8 cellular contexts compared by ENCODE assay signal in genomic region chr6:79079425-79080130, GRCh38. TPM values are rescaled to one million over a fixed set of nuclear protein-coding genes. Genes with fewer than 3 reads are reported as not detected.
DNase-seq lines count a peak whose midpoint lies in the region; ATAC-seq, FAIRE-seq and TF ChIP-seq lines count a peak whose summit lies in the region.

No MANE protein-coding gene starts in this region.

- DNase-seq in CD8-positive, alpha-beta memory T cell = no peak
- DNase-seq in KBM-7 (peak; percentile 19), astrocyte (ENCODE audit: low read depth) (peak; percentile 27), right lobe of liver (no peak), urothelium cell line (ENCODE audit: low spot score) (peak; percentile 3), NCI-H524 treated with DMSO at 0.1 percent for 48 hours (lab: John Stamatoyannopoulos, UW) (no peak), GF-D8 (lab: John Stamatoyannopoulos, UW) (no peak)

- peaks cover 27% of the 10 kb centered on the region for H3K4me1 ChIP-seq in CD8-positive, alpha-beta memory T cell (ENCODE audit: insufficient read depth, low read length)
- H3K4me1 ChIP-seq in astrocyte (ENCODE audit: insufficient read depth, low read length) = no peaks in the 10 kb centered on the region
- peaks cover 0 to 6% (median 0%) of the 10 kb centered on the region in 4 donors for H3K4me1 ChIP-seq in right lobe of liver

- peak overlapping the region; percentile 91 for H3K4me3 ChIP-seq in CD8-positive, alpha-beta memory T cell (ENCODE audit: low read length)
- H3K4me3 ChIP-seq in astrocyte (ENCODE audit: insufficient read depth, low read depth, low read length) (peak overlapping the region; percentile 96), right lobe of liver (peak overlapping the region; percentile 70 to 81 (median 78))

- FAIRE-seq in astrocyte (lab: Jason Lieb, UNC) = no peak
- FAIRE-seq in urothelium cell line (lab: Jason Lieb, UNC) = no peak

- H3K36me3 ChIP-seq in CD8-positive, alpha-beta memory T cell (ENCODE audit: insufficient read depth, low read length) = no peaks in the 10 kb centered on the region
- no peaks in the 10 kb centered on the region for H3K36me3 ChIP-seq in astrocyte (ENCODE audit: insufficient read depth, low read length)
- H3K36me3 ChIP-seq in right lobe of liver = no peaks in the 10 kb centered on the region

- no peaks in the 10 kb centered on the region for H3K27me3 ChIP-seq in CD8-positive, alpha-beta memory T cell (ENCODE audit: insufficient read depth, low read length, poor library complexity, severe bottlenecking)
- no peaks in the 10 kb centered on the region for H3K27me3 ChIP-seq in astrocyte (ENCODE audit: insufficient read depth, low read length)
- H3K27me3 ChIP-seq in right lobe of liver = no peaks in the 10 kb centered on the region

- peak overlapping the region; percentile 91 for H3K4me2 ChIP-seq in astrocyte (ENCODE audit: low read length)

- intact Hi-C loops in right lobe of liver (cut with DNase I) = no loop called here

- peaks cover 18% of the 10 kb centered on the region for H3K79me2 ChIP-seq in astrocyte (ENCODE audit: insufficient read depth, low read length)

- peak overlapping the region; percentile 92 to 98 (median 96) for H3K4me3 Mint-ChIP-seq in CD8-positive, alpha-beta memory T cell
- H3K4me3 Mint-ChIP-seq in astrocyte (ENCODE audit: unreplicated experiment) = peak overlapping the region; percentile 90

- POLR2A ChIA-PET in CD8-positive, alpha-beta memory T cell (lab: Charles Lee) = no interaction called here

- peaks cover 31 to 36% (median 33%) of the 10 kb centered on the region in 3 donors for H3K4me1 Mint-ChIP-seq in CD8-positive, alpha-beta memory T cell
- peaks cover 2% of the 10 kb centered on the region for H3K4me1 Mint-ChIP-seq in astrocyte (ENCODE audit: low read depth, unreplicated experiment)

- H4K20me1 ChIP-seq in astrocyte (ENCODE audit: insufficient read depth, low read length) = no peaks in the 10 kb centered on the region

- no peak for TF ChIP-seq POLR2A in right lobe of liver (IDR thresholded peaks at IDR 0.05)

- H3K27ac ChIP-seq in CD8-positive, alpha-beta memory T cell (ENCODE audit: low read depth, low read length) = peak overlapping the region; percentile 83
- H3K27ac ChIP-seq in astrocyte (ENCODE audit: low read depth, low read length) (peak overlapping the region; percentile 96), right lobe of liver (peak overlapping the region in 2 of 3 donors; percentile 92 to 96)

- TF ChIP-seq CTCF in astrocyte (IDR thresholded peaks at IDR 0.05; ENCODE audit: insufficient read depth, low read depth, low read length) (no peak), right lobe of liver (IDR thresholded peaks at IDR 0.05) (no peak)

- peak overlapping the region; percentile 98 for H2AFZ ChIP-seq in astrocyte (ENCODE audit: low read depth, low read length)

- in situ Hi-C loops in KBM-7 (cut with MboI; ENCODE audit: low pct_unique_long_range_greater_than_20kb, low sequenced_read_pairs) = no loop called here

- peaks cover 14 to 24% of the 10 kb centered on the region in 2 donors for H3K27me3 Mint-ChIP-seq in CD8-positive, alpha-beta memory T cell
- no peaks in the 10 kb centered on the region for H3K27me3 Mint-ChIP-seq in astrocyte (ENCODE audit: low read depth, unreplicated experiment)

- CTCF ChIA-PET in CD8-positive, alpha-beta memory T cell (lab: Charles Lee) = interaction anchor here (0.9 kb wide), 1 partner anchor 13 kb away, joined by 3 read pairs; no protein-coding TSS in a partner anchor

- 11% methylated on average over 6 of the region's 6 CpGs for WGBS in right lobe of liver (ENCODE audit: insufficient coverage, low coverage, low lambda C conversion rate, missing lambda C conversion rate)

- peak overlapping the region; percentile 90 for H3K9ac ChIP-seq in astrocyte (ENCODE audit: low read length)

- H3K36me3 Mint-ChIP-seq in CD8-positive, alpha-beta memory T cell = peaks cover 0 to 19% (median 0%) of the 10 kb centered on the region in 3 donors
- H3K36me3 Mint-ChIP-seq in astrocyte (ENCODE audit: low read depth, unreplicated experiment) = no peaks in the 10 kb centered on the region

- ATAC-seq in right lobe of liver = no peak
- ATAC-seq in HG03045 (IDR thresholded peaks at IDR 0.05; ENCODE audit: unreplicated experiment) = no peak

- peak overlapping the region; percentile 89 to 99 (median 95) for H3K27ac Mint-ChIP-seq in CD8-positive, alpha-beta memory T cell
- peak overlapping the region; percentile 95 for H3K27ac Mint-ChIP-seq in astrocyte (ENCODE audit: unreplicated experiment)

- no peaks in the 10 kb centered on the region for H3K9me3 Mint-ChIP-seq in CD8-positive, alpha-beta memory T cell
- no peaks in the 10 kb centered on the region for H3K9me3 Mint-ChIP-seq in astrocyte (ENCODE audit: unreplicated experiment)

- no peaks in the 10 kb centered on the region for H3K9me3 ChIP-seq in CD8-positive, alpha-beta memory T cell (ENCODE audit: low read length)
- H3K9me3 ChIP-seq in astrocyte (ENCODE audit: insufficient read depth, low read depth, low read length) (no peaks in the 10 kb centered on the region), right lobe of liver (no peaks in the 10 kb centered on the region)

RNA-seq across cellular contexts. Expression of gene PHIP, which starts 1.5 kb away (rescaled TPM):
- 10 to 100 TPM; 26.1 to 27.0 TPM for total RNA-seq in CD8-positive, alpha-beta memory T cell
- polyA plus RNA-seq in CD8-positive, alpha-beta memory T cell = 13.4 TPM
- total RNA-seq in astrocyte (24.9 and 29.6 TPM in 2 replicates), right lobe of liver (1 to 10 TPM; 5.0 to 7.8 (median 6.4) TPM)

Comparison
In these comparisons a context has a peak if more than half of its experiments do, and no peak if none do; other contexts are left out.
1. DNase-seq: peak in KBM-7 (single experiment), astrocyte (single experiment) and urothelium cell line (single experiment); none in CD8-positive, alpha-beta memory T cell (0 of 5), right lobe of liver (0 of 3), NCI-H524 treated with DMSO at 0.1 percent for 48 hours (single experiment) and GF-D8 (single experiment).
2. Peak in every context shown above with its lines, with median percentiles within 50 percentile points of each other: H3K27ac ChIP-seq and H3K4me3 ChIP-seq.